Comparison of ENCODE assay signal across 1 cellular context in genomic region chr16:1545044-1545736, GRCh38.
TF ChIP-seq lines count a peak whose summit lies in the region.

No MANE protein-coding gene starts in this region.

TF ChIP-seq in HEK293T, 16 proteins besides CTCF, POLR2A, EP300 and RAD21:
- no peak for TF ChIP-seq HDGF (IDR thresholded peaks at IDR 0.05; ENCODE audit: borderline replicate concordance)
- TF ChIP-seq SP1 (IDR thresholded peaks at IDR 0.05): no peak
- TF ChIP-seq ARNT (IDR thresholded peaks at IDR 0.05): no peak
- TF ChIP-seq ZNF384 (IDR thresholded peaks at IDR 0.05): no peak
- TF ChIP-seq FOXA1 (IDR thresholded peaks at IDR 0.05): no peak
- no peak for TF ChIP-seq L3MBTL2 (conservative IDR thresholded peaks at IDR 0.05)
